8 cellular contexts compared by ENCODE assay signal in genomic region chr3:120795017-120795648, GRCh38. TPM values are rescaled to one million over a fixed set of nuclear protein-coding genes. Genes with fewer than 3 reads are reported as not detected.
A peak's percentile ranks its signal among the peaks of the same experiment; 100 is the strongest.
DNase-seq lines count a peak whose midpoint lies in the region; ATAC-seq, FAIRE-seq and TF ChIP-seq lines count a peak whose summit lies in the region.

No MANE protein-coding gene starts in this region.

- H2AK5ac ChIP-seq in IMR-90 (ENCODE audit: low read depth, low read length): no peak overlapping the region

- intact Hi-C loops in IMR-90 (cut with micrococcal nuclease): loop anchor here (1.0 to 10.0 kb wide), 5 partner anchors 52 to 548 kb away; partner anchors contain the start of genes GTF2E1, NDUFB4 and RABL3
- intact Hi-C loops in posterior vena cava (cut with DNase I): loop anchor here (10.0 kb wide), 1 partner anchor 230 kb away; no protein-coding TSS in a partner anchor

- no peaks in the 10 kb centered on the region for H3K36me3 ChIP-seq in IMR-90 (ENCODE audit: control insufficient read depth, insufficient read depth, low read length)

- H2AK9ac ChIP-seq in IMR-90 (replicated peaks; ENCODE audit: low read depth, low read length, poor library complexity): no peak overlapping the region

- FAIRE-seq in urothelium cell line (lab: Jason Lieb, UNC): no peak

- no peak overlapping the region for H3K4me2 ChIP-seq in IMR-90 (ENCODE audit: low read depth, low read length)

- H3K9me1 ChIP-seq in IMR-90 (ENCODE audit: insufficient read depth, low read length): peaks cover 9% of the 10 kb centered on the region

- H3K4me3 ChIP-seq in IMR-90 (ENCODE audit: insufficient read depth, low read depth, low read length): no peak overlapping the region

- H4K8ac ChIP-seq in IMR-90 (ENCODE audit: low read depth in 2 of 2, low read length in 2 of 2): no peak overlapping the region

- no peak overlapping the region for H2BK5ac ChIP-seq in IMR-90 (ENCODE audit: low read depth, low read length, poor library complexity, severe bottlenecking)

- H3K4me1 ChIP-seq in IMR-90 (ENCODE audit: control insufficient read depth, insufficient read depth, low read length): peaks cover 8% of the 10 kb centered on the region

- no peak overlapping the region for H3K27ac ChIP-seq in IMR-90 (ENCODE audit: insufficient read depth, low read length)
- H3K27ac ChIP-seq in RWPE1: no peak overlapping the region

- CTCF ChIA-PET in IMR-90 (lab: Yijun Ruan, JAX): interaction anchor here (0.5 to 3.4 kb wide), 20 partner anchors 9 to 369 kb away, joined by 3 to 20 read pairs (median 3); no protein-coding TSS in a partner anchor
- CTCF ChIA-PET in RWPE1 (lab: Yijun Ruan, JAX): interaction anchor here (0.5 to 1.4 kb wide), 13 partner anchors 11 to 238 kb away, joined by 3 to 9 read pairs (median 4); no protein-coding TSS in a partner anchor

- H3K23ac ChIP-seq in IMR-90 (ENCODE audit: low read depth, low read length): no peak overlapping the region

- POLR2A ChIA-PET in IMR-90 (lab: Charles Lee; ENCODE audit: unreplicated experiment) (no interaction called here), RWPE1 (lab: Yijun Ruan, JAX; ENCODE audit: low non-redundant PET) (no interaction called here)

- no peaks in the 10 kb centered on the region for H3K27me3 ChIP-seq in IMR-90 (ENCODE audit: control insufficient read depth, insufficient read depth, low read length)

- H2BK120ac ChIP-seq in IMR-90 (ENCODE audit: low read depth, low read length): no peak overlapping the region; the same call in 1 of the 2 replicates

- no peak overlapping the region for H3K14ac ChIP-seq in IMR-90 (replicated peaks; ENCODE audit: low read depth, low read length)

- H3K4ac ChIP-seq in IMR-90 (ENCODE audit: low read depth, low read length): peak overlapping the region; percentile 32; the same call in 1 of the 2 replicates

- H4K20me1 ChIP-seq in IMR-90 (ENCODE audit: insufficient read depth, low read length): no peaks in the 10 kb centered on the region

- peak overlapping the region; percentile 1; the same call in 2 of the 3 replicates for H2BK15ac ChIP-seq in IMR-90 (ENCODE audit: low read depth, low read length)

- H3K9me3 ChIP-seq in IMR-90 (ENCODE audit: control insufficient read depth, insufficient read depth, low read length): no peaks in the 10 kb centered on the region

- WGBS in IMR-90 (ENCODE audit: extremely low coverage in 2 of 2, insufficient read length in 1 of 2), 2 experiments: no CpG with 5 or more reads among the region's 5 CpGs

- H4K91ac ChIP-seq in IMR-90 (ENCODE audit: insufficient read depth, low read depth, low read length): no peak overlapping the region

- peak overlapping the region; percentile 56; the same call in 1 of the 2 replicates for H2BK20ac ChIP-seq in IMR-90 (ENCODE audit: low read depth, low read length)

- no TSS peak for BruUV-seq in IMR-90 (replicated peaks; lab: Mats Ljungman, UMichigan)

- no peak overlapping the region for H3K18ac ChIP-seq in IMR-90 (ENCODE audit: low read depth, low read length)

- peak; percentile 73 for DNase-seq in ELF-1 (ENCODE audit: low read depth, low spot score)
- peak; percentile 82 for DNase-seq in IMR-90
- peak; percentile 34 for DNase-seq in RWPE1 (ENCODE audit: low spot score)
- peak; percentile 62 for DNase-seq in activated T-helper 9 cell treated with anti-CD3 and anti-CD28 coated beads, Interleukin-2, amount 50 U/mL, for 16 hours (ENCODE audit: low read depth)
- peak; percentile 78 for DNase-seq in glomerular visceral epithelial cell (ENCODE audit: extremely low spot score)
- DNase-seq in posterior vena cava (ENCODE audit: low spot score): peak; percentile 91
- peak; percentile 50 for DNase-seq in urothelium cell line (ENCODE audit: low spot score)

- no peak for TF ChIP-seq POLR2A in IMR-90 (IDR thresholded peaks at IDR 0.05; ENCODE audit: low read depth, low read length)

- dilution Hi-C loops in IMR-90 (cut with HindIII; ENCODE audit: low sequenced_read_pairs, unreplicated experiment): no loop called here

- H2AFZ ChIP-seq in IMR-90 (replicated peaks; ENCODE audit: low read length, poor library complexity): no peak overlapping the region

- peak; percentile 87 for TF ChIP-seq RAD21 in IMR-90 (IDR thresholded peaks at IDR 0.05; ENCODE audit: low read length)

- ATAC-seq in GM21576 (IDR thresholded peaks at IDR 0.05; ENCODE audit: unreplicated experiment) (peak; percentile 95), IMR-90 (ENCODE audit: low read depth) (peak; percentile 79)

- H3K56ac ChIP-seq in IMR-90 (ENCODE audit: extremely low read depth, insufficient read depth, low read length): no peak overlapping the region

- peaks cover 0 to 15% of the 10 kb centered on the region in 2 experiments; a peak in 2 of 4 replicates for H3K79me1 ChIP-seq in IMR-90 (ENCODE audit: low read depth in 1 of 2, low read length in 2 of 2)

- H3K9ac ChIP-seq in IMR-90 (ENCODE audit: low read depth, low read length): no peak overlapping the region

- in situ Hi-C loops in IMR-90 (cut with MboI; ENCODE audit: low sequenced_read_pairs): loop anchor here (10.0 to 25.0 kb wide), 3 partner anchors 200 to 550 kb away; partner anchors contain the start of gene NDUFB4

- H4K5ac ChIP-seq in IMR-90 (ENCODE audit: low read depth, low read length): no peak overlapping the region

- peak; percentile 91 for TF ChIP-seq CTCF in IMR-90 (conservative IDR thresholded peaks at IDR 0.05; ENCODE audit: low read depth, low read length)
- peak; percentile 50 for TF ChIP-seq CTCF in RWPE1 (conservative IDR thresholded peaks at IDR 0.05; ENCODE audit: low read depth)

TF ChIP-seq in IMR-90, 13 proteins besides CTCF, POLR2A, EP300 and RAD21:
- TF ChIP-seq NFE2L2 (IDR thresholded peaks at IDR 0.05; ENCODE audit: low read depth, low read length): no peak
- no peak for TF ChIP-seq BHLHE40 (IDR thresholded peaks at IDR 0.05; ENCODE audit: low read depth, low read length)
- TF ChIP-seq FOS (IDR thresholded peaks at IDR 0.05; ENCODE audit: low read depth, low read length): peak; percentile 18; the same call in 1 of the 2 replicates
- peak; percentile 79 for TF ChIP-seq CEBPB (IDR thresholded peaks at IDR 0.05; ENCODE audit: low read depth, low read length)
- peak; percentile 95 for TF ChIP-seq SMC3 (IDR thresholded peaks at IDR 0.05; ENCODE audit: low read depth, low read length)
TF ChIP-seq in IMR-90: peak in this region for 3.

RNA-seq across cellular contexts. Expression of gene GTF2E1, which starts 52.6 kb away (rescaled TPM):
- total RNA-seq in IMR-90 (2012; rRNA removed): 18.5 and 26.9 TPM in 2 replicates
- 6.6 and 8.2 TPM in 2 replicates for polyA plus RNA-seq in IMR-90 (2012; rRNA removed)
- polyA plus RNA-seq in IMR-90 (2012; cell fraction: cytosol; rRNA removed): 2.1 and 4.4 TPM in 2 replicates
- polyA plus RNA-seq in IMR-90 (2012; cell fraction: nucleus; rRNA removed; ENCODE audit: low replicate concordance): 1.7 and 4.9 TPM in 2 replicates
- 10 to 100 TPM; 12.0 to 16.7 TPM for total RNA-seq in posterior vena cava

RNA-seq across cellular contexts. Expression of gene RABL3, which starts 52.8 kb away (rescaled TPM):
- total RNA-seq in IMR-90 (2012; rRNA removed) (17.0 and 31.1 TPM in 2 replicates), posterior vena cava (10 to 100 TPM; 16.9 to 22.3 TPM)
- polyA plus RNA-seq in IMR-90 (2012; rRNA removed): 4.2 and 5.3 TPM in 2 replicates
- polyA plus RNA-seq in IMR-90 (2012; cell fraction: cytosol; rRNA removed): 0.48 and 1.0 TPM in 2 replicates
- polyA plus RNA-seq in IMR-90 (2012; cell fraction: nucleus; rRNA removed; ENCODE audit: low replicate concordance): 0.27 and 3.6 TPM in 2 replicates

Comparison
In these comparisons a context has a peak if more than half of its experiments do, and no peak if none do; other contexts are left out.
1. DNase-seq: peak in every context shown above with its lines; median percentile 91 in posterior vena cava; 82 in IMR-90; 78 in glomerular visceral epithelial cell; 73 in ELF-1; 62 in activated T-helper 9 cell treated with anti-CD3 and anti-CD28 coated beads, Interleukin-2, amount 50 U/mL, for 16 hours; 50 in urothelium cell line; 34 in RWPE1.